In the genomic region with DNA sequence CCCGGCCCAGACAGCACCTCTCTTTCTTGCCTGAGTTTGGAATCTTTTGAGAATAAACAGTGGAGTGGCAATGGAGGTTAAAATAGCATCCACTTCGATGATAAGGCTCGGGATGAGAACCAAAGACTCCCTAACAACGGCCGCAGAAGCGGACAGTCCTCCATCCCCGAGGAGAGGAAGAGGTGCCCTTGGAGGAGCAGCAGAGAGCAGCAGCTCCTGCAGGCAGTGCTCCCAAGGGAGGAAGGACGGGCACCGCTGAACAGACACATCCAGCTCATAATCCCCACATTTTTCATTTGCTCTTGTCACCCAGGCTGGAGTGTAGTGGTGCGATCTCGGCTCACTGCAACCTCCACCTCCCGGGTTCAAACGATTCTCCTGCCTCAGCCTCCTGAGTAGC, we compare ENCODE assay signal across 25 cellular contexts.
"Had no signal": no experiment of that assay in that cellular context is flagged by ENCODE, and none has a peak within 500 bp of the region (broad histone marks: within the 10 kb centered on the region; RNA-seq: fewer than 3 reads in every experiment).

No MANE protein-coding gene starts in this region.

- H3K4me3 ChIP-seq: MG63, SJSA1, SK-N-MC had no signal

- H3K27ac ChIP-seq: HL-60, SJSA1, SK-N-MC had no signal

- H3K4me1 ChIP-seq: SJSA1 had no signal

- H3K9me3 ChIP-seq: MG63, SJSA1 had no signal

- H3K36me3 ChIP-seq: MG63, SJSA1 had no signal

- FAIRE-seq: HTR-8/SVneo, RCC 7860 had no signal

- H3K27me3 ChIP-seq: MG63, SJSA1 had no signal

- DNase-seq: Karpas-422, KG1, MG63, NCI-H1092, NCI-H1105 treated with DMSO at 0.1 percent for 48 hours, NCI-H1417 treated with DMSO at 0.1 percent for 48 hours, NCI-H146, NCI-H187, NCI-H2029, NCI-H2081 treated with DMSO at 0.1 percent for 48 hours, NCI-H2171, NCI-H226, NCI-H446, NCI-H510A, NCI-H524 treated with DMSO at 0.1 percent for 48 hours, NCI-H69, NCI-H774, Right ventricle myocardium superior, RPMI8226, SIG-M5 had no signal
